In genomic region chr12:93547778-93548177, GRCh38 we compare ENCODE assay signal across 22 cellular contexts. TPM values are rescaled to one million over a fixed set of nuclear protein-coding genes. Genes with fewer than 3 reads are reported as not detected.
A peak's percentile ranks its signal among the peaks of the same experiment; 100 is the strongest.
DNase-seq lines count a peak whose midpoint lies in the region; ATAC-seq, FAIRE-seq and TF ChIP-seq lines count a peak whose summit lies in the region.
"Had no signal": no experiment of that assay in that cellular context is flagged by ENCODE, and none has a peak within 500 bp of the region (broad histone marks: within the 10 kb centered on the region; RNA-seq: fewer than 3 reads in every experiment).

No MANE protein-coding gene starts in this region.

- H3K36me3 Mint-ChIP-seq in neural crest cell (ENCODE audit: low read depth): peaks cover 7% of the 10 kb centered on the region
- H3K36me3 Mint-ChIP-seq: CD14-positive monocyte had no signal

- H3K27ac Mint-ChIP-seq in neural crest cell (ENCODE audit: unreplicated experiment): peak overlapping the region; percentile 40
- H3K27ac Mint-ChIP-seq: CD14-positive monocyte; CD4-positive, alpha-beta T cell; GM23338 had no signal

- no peaks in the 10 kb centered on the region for H3K9me1 ChIP-seq in K562 (ENCODE audit: control insufficient read depth, insufficient read depth, low read length)

- H3K36me3 ChIP-seq in SK-N-MC (ENCODE audit: insufficient read depth, low read length) (no peaks in the 10 kb centered on the region), K562 (ENCODE audit: control insufficient read depth, insufficient read depth, low read length) (no peaks in the 10 kb centered on the region; the same call in 2 of the 3 replicates), mucosa of descending colon (ENCODE audit: low read depth) (no peaks in the 10 kb centered on the region), WERI-Rb-1 (no peaks in the 10 kb centered on the region), small intestine (ENCODE audit: control insufficient read depth in 2 of 2, insufficient read depth in 2 of 2, low read length in 2 of 2) (no peaks in the 10 kb centered on the region)
- H3K36me3 ChIP-seq: BE2C; BLaER1 treated with 17β-estradiol and CSF1 and Interleukin-3, amounts not matched to agents 10 nM and 100 nM had no signal

- H3K9me3 Mint-ChIP-seq in neural crest cell: no peaks in the 10 kb centered on the region
- H3K9me3 Mint-ChIP-seq: CD14-positive monocyte; CD4-positive, alpha-beta T cell; CD8-positive, alpha-beta memory T cell; GM23338 had no signal

- H3K4me1 Mint-ChIP-seq in neural crest cell: no peaks in the 10 kb centered on the region
- H3K4me1 Mint-ChIP-seq: CD8-positive, alpha-beta memory T cell; GM23338 had no signal

- H3K4me3 ChIP-seq in SK-N-MC (peak overlapping the region; percentile 64), K562 (no peak overlapping the region), mucosa of descending colon (no peak overlapping the region), WERI-Rb-1 (ENCODE audit: low read depth, low read length) (no peak overlapping the region), small intestine (ENCODE audit: low read depth in 1 of 2, low read length in 2 of 2) (no peak overlapping the region)
- H3K4me3 ChIP-seq: BLaER1 treated with 17β-estradiol and CSF1 and Interleukin-3, amounts not matched to agents 10 nM and 100 nM; GM12878; GM23338; HAP-1 had no signal

- intact Hi-C loops in K562 (cut with micrococcal nuclease): no loop called here
- intact Hi-C loops in mucosa of descending colon (cut with DNase I, micrococcal nuclease): no loop called here

- DNase-seq in SK-N-MC (ENCODE audit: low read depth, low spot score) (peak; percentile 85), K562 (ENCODE audit: extremely low read depth in 1 of 4, low spot score in 3 of 4) (no peak), neural crest cell (ENCODE audit: low read depth, low spot score) (no peak), occipital lobe (lab: John Stamatoyannopoulos, UW) (no peak), mucosa of descending colon (no peak), WERI-Rb-1 (no peak), small intestine (no peak)
- DNase-seq: BE2C; CD4-positive, alpha-beta T cell; CD8-positive, alpha-beta memory T cell; DMS 273 treated with DMSO at 0.1 percent for 48 hours; DMS79; EL; GDM1 had no signal

- WGBS in K562 (ENCODE audit: insufficient coverage, low coverage, missing lambda C conversion rate): 26% methylated on average over 2 of the region's 2 CpGs
- 87 to 89% (median 88%) methylated on average over 2 of the region's 2 CpGs for WGBS in small intestine, 3 donors

- no peak for TF ChIP-seq RAD21 in K562 (CRISPR knock-in tag; conservative IDR thresholded peaks at IDR 0.05 in 1 of 2, IDR thresholded peaks at IDR 0.05 in 1 of 2)

- H4K20me1 ChIP-seq in K562 (replicated peaks; ENCODE audit: control insufficient read depth, insufficient read depth, low read length): no peaks in the 10 kb centered on the region
- H4K20me1 ChIP-seq: BLaER1 treated with 17β-estradiol and CSF1 and Interleukin-3, amounts not matched to agents 10 nM and 100 nM had no signal

- TF ChIP-seq EP300 in K562 (IDR thresholded peaks at IDR 0.05; ENCODE audit: low read length): no peak

- H3K27ac ChIP-seq in SK-N-MC (peak overlapping the region; percentile 89), K562 (ENCODE audit: extremely low read depth, low read depth, low read length) (no peak overlapping the region), WERI-Rb-1 (no peak overlapping the region), small intestine (ENCODE audit: low read depth in 1 of 2, low read length in 1 of 2) (no peak overlapping the region)
- H3K27ac ChIP-seq: BLaER1 treated with 17β-estradiol and CSF1 and Interleukin-3, amounts not matched to agents 10 nM and 100 nM had no signal

- H3K4me1 ChIP-seq in K562 (replicated peaks in 1 of 2; ENCODE audit: control insufficient read depth in 2 of 2, insufficient read depth in 2 of 2, low read length in 2 of 2): peaks cover 0 to 3% of the 10 kb centered on the region in 2 experiments; a peak in 2 of 5 replicates
- no peaks in the 10 kb centered on the region for H3K4me1 ChIP-seq in mucosa of descending colon (ENCODE audit: low read depth)
- H3K4me1 ChIP-seq in small intestine (ENCODE audit: control insufficient read depth in 2 of 2, insufficient read depth in 1 of 2, low read depth in 1 of 2, low read length in 1 of 2): no peaks in the 10 kb centered on the region
- H3K4me1 ChIP-seq: BE2C; BLaER1 treated with 17β-estradiol and CSF1 and Interleukin-3, amounts not matched to agents 10 nM and 100 nM had no signal

- H3K79me2 ChIP-seq in K562 (ENCODE audit: control insufficient read depth, insufficient read depth, low read length): no peaks in the 10 kb centered on the region

- POLR2A ChIA-PET in K562 (lab: Yijun Ruan, JAX): interaction anchor here (0.6 kb wide), 2 partner anchors 9 to 23 kb away, joined by 3 read pairs; no protein-coding TSS in a partner anchor

- TF ChIP-seq CTCF in K562 (IDR thresholded peaks at IDR 0.05 in 2 of 3, conservative IDR thresholded peaks at IDR 0.05 in 1 of 3; ENCODE audit: insufficient read depth in 2 of 3, low read depth in 1 of 3, low read length in 3 of 3): no peak
- TF ChIP-seq CTCF in neural crest cell (conservative IDR thresholded peaks at IDR 0.05): no peak
- TF ChIP-seq CTCF in mucosa of descending colon (IDR thresholded peaks at IDR 0.05): no peak
- no peak for TF ChIP-seq CTCF in WERI-Rb-1 (IDR thresholded peaks at IDR 0.05; ENCODE audit: low read depth, low read length)

- no peak for TF ChIP-seq POLR2A in K562 (conservative IDR thresholded peaks at IDR 0.05)

- 0 out of 2 replicates have a peak overlapping the region, but pooled peaks have one; percentile 19 for H2AFZ ChIP-seq in K562 (ENCODE audit: low read depth, low read length)
- H2AFZ ChIP-seq: GM23338 had no signal

- in situ Hi-C loops in K562 (cut with MboI): loop anchor here (25.0 kb wide), 1 partner anchor 990 kb away; no protein-coding TSS in a partner anchor

- H3K9me3 ChIP-seq in SK-N-MC (ENCODE audit: low read depth, low read length) (no peaks in the 10 kb centered on the region), K562 (replicated peaks; ENCODE audit: control insufficient read depth, insufficient read depth, low read depth, low read length) (no peaks in the 10 kb centered on the region), mucosa of descending colon (no peaks in the 10 kb centered on the region), WERI-Rb-1 (ENCODE audit: severe bottlenecking) (no peaks in the 10 kb centered on the region), small intestine (ENCODE audit: control insufficient read depth, low read depth) (no peaks in the 10 kb centered on the region)
- H3K9me3 ChIP-seq: BE2C; BLaER1 treated with 17β-estradiol and CSF1 and Interleukin-3, amounts not matched to agents 10 nM and 100 nM; HAP-1 had no signal

- CTCF ChIA-PET in K562 (lab: Yijun Ruan, JAX; ENCODE audit: low intra/inter-chr PET ratio): no interaction called here

- no peaks in the 10 kb centered on the region for H3K27me3 ChIP-seq in K562 (ENCODE audit: control insufficient read depth in 2 of 2, insufficient read depth in 2 of 2, low read length in 2 of 2)
- no peaks in the 10 kb centered on the region for H3K27me3 ChIP-seq in WERI-Rb-1 (ENCODE audit: insufficient read depth, low read depth, severe bottlenecking)
- H3K27me3 ChIP-seq in small intestine (ENCODE audit: control insufficient read depth in 2 of 2, insufficient read depth in 2 of 2, low read length in 2 of 2): no peaks in the 10 kb centered on the region
- H3K27me3 ChIP-seq: BLaER1 treated with 17β-estradiol and CSF1 and Interleukin-3, amounts not matched to agents 10 nM and 100 nM had no signal

- H3K9ac ChIP-seq in SK-N-MC (ENCODE audit: insufficient read length): peak overlapping the region; percentile 29
- no peak overlapping the region for H3K9ac ChIP-seq in K562 (ENCODE audit: insufficient read depth in 1 of 2, low read depth in 2 of 2, low read length in 2 of 2)
- H3K9ac ChIP-seq: BLaER1 treated with 17β-estradiol and CSF1 and Interleukin-3, amounts not matched to agents 10 nM and 100 nM had no signal

- H3K4me2 ChIP-seq in K562 (ENCODE audit: insufficient read depth, low read length): no peak overlapping the region
- H3K4me2 ChIP-seq: BLaER1 treated with 17β-estradiol and CSF1 and Interleukin-3, amounts not matched to agents 10 nM and 100 nM; GM23338 had no signal

- BruUV-seq in K562 (replicated peaks; lab: Mats Ljungman, UMichigan): no TSS peak

- ATAC-seq in K562 (no peak), mucosa of descending colon (no peak)
- ATAC-seq: GM12878, GM23338 had no signal

- FAIRE-seq in K562 (lab: Jason Lieb, UNC) (no peak), small intestine (lab: Jason Lieb, UNC) (no peak)
- FAIRE-seq: D721Med, GM12878, GM19239, H54 had no signal

- no peaks in the 10 kb centered on the region for H3K27me3 Mint-ChIP-seq in neural crest cell (ENCODE audit: low read depth)
- H3K27me3 Mint-ChIP-seq: CD4-positive, alpha-beta T cell had no signal

- H3K4me3 Mint-ChIP-seq in neural crest cell: no peak overlapping the region
- H3K4me3 Mint-ChIP-seq: CD14-positive monocyte; CD4-positive, alpha-beta T cell; CD8-positive, alpha-beta memory T cell; GM23338 had no signal

TF ChIP-seq in K562, 482 proteins besides CTCF, POLR2A, EP300 and RAD21 (continues in another document):
- TF ChIP-seq RUNX1 (IDR thresholded peaks at IDR 0.05; ENCODE audit: low read depth): no peak

RNA-seq across cellular contexts. Expression of gene SOCS2, which starts 24.7 kb away (rescaled TPM):
- total RNA-seq in K562 (2011; cell fraction: chromatin; rRNA removed; ENCODE audit: low replicate concordance): 86.5 and 141 TPM in 2 replicates
- 70.0 and 75.7 TPM in 2 replicates for total RNA-seq in K562 (2011; cell fraction: nucleolus; rRNA removed)
- total RNA-seq in K562 (2011; cell fraction: nucleoplasm; rRNA removed): 87.0 and 111 TPM in 2 replicates
- 140 and 162 TPM in 2 replicates for total RNA-seq in K562 (2014; rRNA removed)
- total RNA-seq in K562 (2014; rRNA removed; fragmentation: Illumina TruSeq; extraction: Trizol): 95.8 and 106 TPM in 2 replicates
- 144 and 150 TPM in 2 replicates for total RNA-seq in K562 (2015; rRNA removed; fragmentation: Illumina TruSeq; extraction: Trizol)
- total RNA-seq in K562 (2021): 90.4 and 92.2 TPM in 2 replicates
- 95.5 and 98.7 TPM in 2 replicates for polyA plus RNA-seq in K562 (2011; rRNA removed)
- 78.1 and 92.3 TPM in 2 replicates for polyA plus RNA-seq in K562 (2011; cell fraction: cytosol; rRNA removed)
- polyA plus RNA-seq in K562 (2011; cell fraction: nucleus; rRNA removed): 131 and 154 TPM in 2 replicates
- 96.0 and 204 TPM in 2 replicates for polyA plus RNA-seq in K562 (2012)
- polyA plus RNA-seq in K562 (2014; fragmentation: Illumina TruSeq; extraction: Trizol): 122 and 149 TPM in 2 replicates
- polyA plus RNA-seq in K562 (2014; fragmentation: Nextera tagmentation; extraction: Ambion mirVana): 10 to 100 TPM; 37.0 to 37.8 TPM
- 135 and 156 TPM in 2 replicates for polyA plus RNA-seq in K562 (2014; rRNA removed)
- polyA minus RNA-seq in K562 (2011; rRNA and poly(A)+ RNA removed): 49.6 and 59.2 TPM in 2 replicates
- polyA minus RNA-seq in K562 (2011; cell fraction: cytosol; rRNA and poly(A)+ RNA removed): 41.8 and 47.4 TPM in 2 replicates
- polyA minus RNA-seq in K562 (2011; cell fraction: nucleus; rRNA and poly(A)+ RNA removed): 58.6 and 82.4 TPM in 2 replicates
- total RNA-seq in neural crest cell: 53.5 and 56.4 TPM in 2 replicates
- total RNA-seq in occipital lobe: 71.4 TPM
- 10 to 100 TPM; 23.3 to 40.7 (median 27.6) TPM for total RNA-seq in mucosa of descending colon
- polyA plus RNA-seq in small intestine: 10 to 100 TPM; 10.8 to 14.7 (median 11.6) TPM
